In the genomic region with DNA sequence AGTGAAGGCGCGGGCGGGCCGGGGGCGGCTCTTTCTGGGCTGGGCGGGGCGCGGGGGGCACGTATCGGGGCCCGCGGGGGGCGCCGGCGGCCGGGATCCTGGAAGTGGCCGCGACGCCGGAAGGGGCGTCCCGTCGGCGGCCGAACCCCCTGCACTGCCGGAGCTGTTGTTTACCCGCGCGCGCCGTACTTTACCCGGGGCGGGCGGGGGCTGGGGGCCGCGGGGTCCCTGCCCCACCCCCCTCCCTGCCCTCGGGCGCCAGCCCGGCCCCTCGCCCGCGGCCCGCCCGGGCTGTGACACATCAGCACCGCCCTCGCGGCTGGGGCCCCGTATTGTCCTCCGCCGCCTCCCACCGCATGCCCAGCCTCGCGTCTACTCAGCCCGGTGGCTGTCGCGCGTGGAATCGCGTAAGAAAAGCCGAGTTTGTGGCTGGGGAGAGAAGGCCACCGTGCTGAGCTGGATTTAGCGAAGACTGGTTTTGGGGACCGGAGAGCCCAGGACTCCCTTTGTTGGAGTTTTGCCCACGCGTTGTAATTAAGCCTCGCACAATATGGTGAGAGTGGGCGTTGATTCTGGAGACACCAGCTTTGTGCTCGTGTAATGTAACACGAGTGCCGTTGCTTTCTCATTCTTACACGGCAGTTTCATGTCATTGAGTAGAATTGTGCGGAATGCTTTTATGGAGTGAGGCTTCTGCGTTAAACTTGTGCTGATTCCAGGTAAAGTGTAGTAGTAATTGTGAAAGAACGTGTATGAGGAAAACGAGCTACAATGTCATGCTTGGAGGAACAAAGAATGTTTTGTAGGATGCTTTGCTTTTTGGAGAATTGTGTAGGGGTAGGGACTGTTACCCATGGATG, we compare ENCODE assay signal across 8 cellular contexts. TPM values are rescaled to one million over a fixed set of nuclear protein-coding genes. Genes with fewer than 3 reads are reported as not detected.
A peak's percentile ranks its signal among the peaks of the same experiment; 100 is the strongest.
DNase-seq lines count a peak whose midpoint lies in the region; ATAC-seq and TF ChIP-seq lines count a peak whose summit lies in the region.

No MANE protein-coding gene starts in this region.

- TF ChIP-seq CTCF in hepatocyte (IDR thresholded peaks at IDR 0.05; ENCODE audit: poor library complexity) (no peak), retinal pigment epithelial cell (conservative IDR thresholded peaks at IDR 0.05; ENCODE audit: low read depth, low read length) (no peak)

- H3K4me2 ChIP-seq in hepatocyte: peak overlapping the region; percentile 83

- peak; percentile 0 for ATAC-seq in GM19468 (IDR thresholded peaks at IDR 0.05; ENCODE audit: extremely low read depth, unreplicated experiment)

- under 1% methylated on average over 29 of the region's 75 CpGs for WGBS in hepatocyte (ENCODE audit: low lambda C conversion rate, missing lambda C conversion rate)

- no peaks in the 10 kb centered on the region for H3K9me3 ChIP-seq in hepatocyte (ENCODE audit: low read depth)

- H3K79me2 ChIP-seq in hepatocyte: peaks cover 53% of the 10 kb centered on the region

- H3K36me3 ChIP-seq in hepatocyte (replicated peaks; ENCODE audit: insufficient read depth, low read depth): no peaks in the 10 kb centered on the region

- DNase-seq in CD1c-positive myeloid dendritic cell (ENCODE audit: extremely low spot score) (peak; percentile 87), T-helper 2 cell (peak; percentile 47 to 76 (median 64)), anterior cingulate cortex (lab: John Stamatoyannopoulos, UW) (peak in 43 of 58 donors; percentile 8 to 76 (median 45)), hepatocyte (ENCODE audit: low spot score) (peak; percentile 90), retinal pigment epithelial cell (ENCODE audit: low read depth) (no peak), middle frontal gyrus (ENCODE audit: extremely low spot score, low spot score) (no peak)

- peaks cover 36% of the 10 kb centered on the region for H3K4me1 ChIP-seq in hepatocyte (ENCODE audit: insufficient read depth)

- TF ChIP-seq EP300 in Ishikawa (IDR thresholded peaks at IDR 0.05; ENCODE audit: borderline replicate concordance): 0 out of 2 replicates have a peak, but pooled peaks have one; percentile 3

- H3K9me2 ChIP-seq in hepatocyte (replicated peaks; ENCODE audit: insufficient read depth): no peaks in the 10 kb centered on the region

- H2AFZ ChIP-seq in hepatocyte: peak overlapping the region; percentile 56

- H3K27ac ChIP-seq in hepatocyte: peak overlapping the region; percentile 99

- TF ChIP-seq RAD21 in Ishikawa (IDR thresholded peaks at IDR 0.05; ENCODE audit: low read depth): no peak

- peaks cover 40% of the 10 kb centered on the region for H4K20me1 ChIP-seq in hepatocyte (ENCODE audit: insufficient read depth, poor library complexity, severe bottlenecking)

- H3K4me3 ChIP-seq in hepatocyte (peak overlapping the region; percentile 93), retinal pigment epithelial cell (ENCODE audit: low read length) (peak overlapping the region; percentile 68)

- no peaks in the 10 kb centered on the region for H3K27me3 ChIP-seq in hepatocyte

TF ChIP-seq in Ishikawa, 13 proteins besides CTCF, POLR2A, EP300 and RAD21:
- TF ChIP-seq, protein P1, sequence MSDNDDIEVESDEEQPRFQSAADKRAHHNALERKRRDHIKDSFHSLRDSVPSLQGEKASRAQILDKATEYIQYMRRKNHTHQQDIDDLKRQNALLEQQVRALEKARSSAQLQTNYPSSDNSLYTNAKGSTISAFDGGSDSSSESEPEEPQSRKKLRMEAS (IDR thresholded peaks at IDR 0.05): peak; percentile 71; the same call in 1 of the 2 replicates
- TF ChIP-seq FOXM1 (IDR thresholded peaks at IDR 0.05; ENCODE audit: borderline replicate concordance, low read depth): no peak
TF ChIP-seq in Ishikawa: peak in this region for 1.

RNA-seq across cellular contexts. Expression of a gene that starts 0.6 kb away (rescaled TPM):
- 69.8 and 79.8 TPM in 2 replicates for total RNA-seq in hepatocyte
- 19.7 and 21.5 TPM in 2 replicates for polyA plus RNA-seq in hepatocyte

Comparison
In these comparisons a context has a peak if more than half of its experiments do, and no peak if none do; other contexts are left out.
1. DNase-seq: peak in CD1c-positive myeloid dendritic cell (single experiment), T-helper 2 cell (5 of 5), anterior cingulate cortex (43 of 58) and hepatocyte (single experiment); none in retinal pigment epithelial cell (single experiment) and middle frontal gyrus (single experiment).